Comparison of ENCODE assay signal across 14 cellular contexts in the genomic region with DNA sequence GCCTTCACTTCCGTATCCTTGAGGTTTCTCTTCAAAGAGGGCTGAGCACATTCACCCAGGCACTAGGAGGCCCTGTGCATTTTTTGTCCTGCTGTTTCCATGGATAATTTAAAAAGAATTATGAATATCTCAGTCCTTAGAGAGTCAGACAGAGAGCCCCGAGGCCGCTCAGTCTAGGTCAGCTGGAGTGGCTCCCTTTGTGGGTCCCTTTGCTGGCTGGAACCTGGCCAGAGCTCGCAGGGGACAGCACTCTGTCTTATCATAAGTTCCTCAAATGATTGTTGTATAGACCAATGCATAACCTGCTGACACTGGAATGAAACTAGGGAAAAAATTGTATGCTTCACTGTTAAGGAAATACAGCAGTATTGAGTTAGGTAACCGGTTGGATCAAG. TPM values are rescaled to one million over a fixed set of nuclear protein-coding genes. Genes with fewer than 3 reads are reported as not detected.
"Had no signal": no experiment of that assay in that cellular context is flagged by ENCODE, and none has a peak within 500 bp of the region (broad histone marks: within the 10 kb centered on the region; RNA-seq: fewer than 3 reads in every experiment).

No MANE protein-coding gene starts in this region.

RNA-seq across cellular contexts. Expression of a gene that starts 10.7 kb away (rescaled TPM):
- total RNA-seq: dermis blood vessel endothelial cell; endothelial cell of umbilical vein; kidney; left cardiac atrium; left ventricle myocardium inferior; lower lobe of right lung; naive thymus-derived CD4-positive, alpha-beta T cell; osteocyte; pulmonary artery endothelial cell; sigmoid colon; thoracic aorta; transverse colon had no signal
- polyA plus RNA-seq: endothelial cell of umbilical vein; naive thymus-derived CD4-positive, alpha-beta T cell had no signal

RNA-seq across cellular contexts. Expression of a gene that starts 44.4 kb away (rescaled TPM):
- total RNA-seq: colonic mucosa; dermis blood vessel endothelial cell; endothelial cell of umbilical vein; hepatocyte; kidney; left cardiac atrium; left ventricle myocardium inferior; lower lobe of right lung; naive thymus-derived CD4-positive, alpha-beta T cell; osteocyte; pulmonary artery endothelial cell; sigmoid colon; thoracic aorta; transverse colon had no signal
- polyA plus RNA-seq: endothelial cell of umbilical vein; naive thymus-derived CD4-positive, alpha-beta T cell; sigmoid colon had no signal
